Comparison of ENCODE assay signal across 18 cellular contexts in the genomic region with DNA sequence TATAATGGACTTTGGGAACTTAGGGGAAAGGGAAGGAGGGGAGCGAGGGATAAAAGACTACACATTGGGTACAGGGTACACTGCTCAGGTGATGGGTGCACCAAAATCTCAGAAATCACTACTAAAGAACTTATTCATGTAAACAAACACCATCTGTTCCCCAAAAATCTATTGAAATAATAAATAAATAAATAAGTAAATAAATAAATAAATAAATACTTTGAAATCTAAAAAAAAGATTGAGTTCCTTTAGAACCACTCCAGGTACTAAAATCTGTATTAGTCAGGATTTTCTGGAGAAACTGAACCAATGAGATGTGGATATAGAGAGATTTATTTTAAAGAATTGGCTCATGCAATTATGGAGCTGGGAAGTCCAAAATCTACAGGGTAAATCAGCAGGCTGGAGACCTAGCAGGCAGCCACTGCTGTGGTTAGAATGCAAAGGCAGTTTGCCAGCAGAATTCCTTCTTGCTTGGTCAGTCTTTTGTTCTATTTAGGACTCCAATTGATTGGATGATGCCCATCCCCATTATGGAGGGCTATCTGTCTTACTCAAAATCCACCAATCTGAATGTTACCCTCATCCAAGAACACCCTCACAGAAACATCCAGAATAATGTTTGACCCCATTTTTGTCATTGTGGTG. TPM values are rescaled to one million over a fixed set of nuclear protein-coding genes. Genes with fewer than 3 reads are reported as not detected.
A peak's percentile ranks its signal among the peaks of the same experiment; 100 is the strongest.
DNase-seq lines count a peak whose midpoint lies in the region; ATAC-seq and TF ChIP-seq lines count a peak whose summit lies in the region.
"Had no signal": no experiment of that assay in that cellular context is flagged by ENCODE, and none has a peak within 500 bp of the region (broad histone marks: within the 10 kb centered on the region; RNA-seq: fewer than 3 reads in every experiment).

No MANE protein-coding gene starts in this region.

- no peak overlapping the region for H3K4me3 ChIP-seq in astrocyte of the spinal cord (ENCODE audit: low read depth, low read length)
- no peak overlapping the region for H3K4me3 ChIP-seq in tibial nerve
- H3K4me3 ChIP-seq: colonic mucosa, SJSA1 had no signal

- no peaks in the 10 kb centered on the region for H3K36me3 ChIP-seq in tibial nerve
- H3K36me3 ChIP-seq: colonic mucosa, SJSA1 had no signal

- H3K27me3 ChIP-seq in tibial nerve: peaks cover 0 to 8% of the 10 kb centered on the region in 2 donors
- H3K27me3 ChIP-seq: colonic mucosa, SJSA1 had no signal

- no peaks in the 10 kb centered on the region for H3K4me1 ChIP-seq in tibial nerve
- H3K4me1 ChIP-seq: colonic mucosa, SJSA1 had no signal

- TF ChIP-seq CTCF in astrocyte of the spinal cord (IDR thresholded peaks at IDR 0.05; ENCODE audit: low read depth, low read length) (no peak), tibial nerve (IDR thresholded peaks at IDR 0.05) (no peak)

- H3K27ac ChIP-seq in tibial nerve: no peak overlapping the region
- H3K27ac ChIP-seq: colonic mucosa, SJSA1 had no signal

- no peak for ATAC-seq in GM18867 (IDR thresholded peaks at IDR 0.05; ENCODE audit: unreplicated experiment)
- ATAC-seq: activated T-cell treated with anti-CD3 and anti-CD28 coated beads, Interleukin-2, amount 50 U/mL, for 72 hours; naive thymus-derived CD4-positive, alpha-beta T cell had no signal

- in situ Hi-C loops in astrocyte of the spinal cord (cut with HindIII; ENCODE audit: low sequenced_read_pairs): no loop called here

- TF ChIP-seq POLR2A in tibial nerve (IDR thresholded peaks at IDR 0.05): no peak

- 93 to 98% methylated on average over 1 of the region's 1 CpG for WGBS in tibial nerve, 2 donors

- DNase-seq in AG20443 (ENCODE audit: low spot score) (peak; percentile 66), HT1080 (ENCODE audit: low read depth) (peak; percentile 87), astrocyte of the spinal cord (ENCODE audit: low read depth, low spot score) (peak; percentile 86), kidney glomerular epithelial cell (lab: John Stamatoyannopoulos, UW) (peak; percentile 48), globus pallidus (ENCODE audit: low spot score) (no peak), tibial nerve (ENCODE audit: low spot score in 2 of 2) (no peak), iPS-NIHi7 (ENCODE audit: extremely low spot score) (no peak)
- DNase-seq: activated CD4-positive, alpha-beta T cell treated with anti-CD3 and anti-CD28 coated beads, Interleukin-2, amount 50 U/mL, for 48 hours; activated naive CD8-positive, alpha-beta T cell treated with anti-CD3 and anti-CD28 coated beads, Interleukin-2, amount 10 ng/mL, durations not matched to agents 7 days and 5 days; activated T-cell treated with anti-CD3 and anti-CD28 coated beads, Interleukin-2, amount 50 U/mL, for 72 hours; colonic mucosa; naive thymus-derived CD4-positive, alpha-beta T cell; NCI-H1092; stimulated activated CD4-positive, alpha-beta T cell treated with anti-CD3 and anti-CD28 coated beads, Interleukin-2, amount 100 ng/mL, for 24 hours had no signal

- TF ChIP-seq EP300 in tibial nerve (IDR thresholded peaks at IDR 0.05): no peak

- no peaks in the 10 kb centered on the region for H3K9me3 ChIP-seq in tibial nerve
- H3K9me3 ChIP-seq: colonic mucosa, SJSA1 had no signal

RNA-seq across cellular contexts. Expression of a gene that starts 8.9 kb away (rescaled TPM):
- total RNA-seq in HT1080 (2014; rRNA removed; shearing (Covaris generic)): 0.48 TPM in 1 of 2 replicates, not detected in the other
- polyA plus RNA-seq in HT1080 (2015; cell fraction: cytosol; rRNA removed): 0.08 TPM in 1 of 2 replicates, not detected in the other
- 0.20 and 0.74 TPM in 2 replicates for polyA plus RNA-seq in HT1080 (2015; cell fraction: nucleus; rRNA removed)
- not detected for total RNA-seq in tibial nerve
- total RNA-seq: activated naive CD8-positive, alpha-beta T cell treated with anti-CD3 and anti-CD28 coated beads, Interleukin-2, amount 10 ng/mL, durations not matched to agents 7 days and 5 days; activated T-cell treated with anti-CD3 and anti-CD28 coated beads, Interleukin-2, amount 50 U/mL, for 72 hours; naive thymus-derived CD4-positive, alpha-beta T cell; SJSA1 had no signal
- polyA plus RNA-seq: esophagus; naive thymus-derived CD4-positive, alpha-beta T cell had no signal

RNA-seq across cellular contexts. Expression of a gene that starts 23.9 kb away (rescaled TPM):
- total RNA-seq in HT1080 (2014; rRNA removed; shearing (Covaris generic)): not detected in 2 replicates
- polyA plus RNA-seq in HT1080 (2015; cell fraction: cytosol; rRNA removed): 3.7 and 4.2 TPM in 2 replicates
- 5.1 and 5.7 TPM in 2 replicates for polyA plus RNA-seq in HT1080 (2015; cell fraction: nucleus; rRNA removed)
- 100 to 1,000 TPM; 145 to 377 (median 257) TPM for total RNA-seq in tibial nerve

RNA-seq across cellular contexts. Expression of a gene that starts 24.3 kb away (rescaled TPM):
- total RNA-seq in HT1080 (2014; rRNA removed; shearing (Covaris generic)): not detected in 2 replicates
- 0.01 and 0.03 TPM in 2 replicates for polyA plus RNA-seq in HT1080 (2015; cell fraction: cytosol; rRNA removed)
- not detected in 2 replicates for polyA plus RNA-seq in HT1080 (2015; cell fraction: nucleus; rRNA removed)
- total RNA-seq in tibial nerve: not detected
- total RNA-seq: activated naive CD8-positive, alpha-beta T cell treated with anti-CD3 and anti-CD28 coated beads, Interleukin-2, amount 10 ng/mL, durations not matched to agents 7 days and 5 days; activated T-cell treated with anti-CD3 and anti-CD28 coated beads, Interleukin-2, amount 50 U/mL, for 72 hours; colonic mucosa; liver; naive thymus-derived CD4-positive, alpha-beta T cell; SJSA1 had no signal
- polyA plus RNA-seq: esophagus; liver; naive thymus-derived CD4-positive, alpha-beta T cell had no signal

Comparison
In these comparisons a context has a peak if more than half of its experiments do, and no peak if none do; other contexts are left out.
1. DNase-seq: peak in AG20443 (single experiment), HT1080 (single experiment), astrocyte of the spinal cord (single experiment) and kidney glomerular epithelial cell (single experiment); none in globus pallidus (single experiment), tibial nerve (0 of 2) and iPS-NIHi7 (single experiment).
2. RNA of a gene that starts 23.9 kb away (total RNA-seq): 145 to 377 TPM in tibial nerve; not detected in HT1080; every median in the first group is over 100 times any median in the second.